Comparison of ENCODE assay signal across 33 cellular contexts in the genomic region with DNA sequence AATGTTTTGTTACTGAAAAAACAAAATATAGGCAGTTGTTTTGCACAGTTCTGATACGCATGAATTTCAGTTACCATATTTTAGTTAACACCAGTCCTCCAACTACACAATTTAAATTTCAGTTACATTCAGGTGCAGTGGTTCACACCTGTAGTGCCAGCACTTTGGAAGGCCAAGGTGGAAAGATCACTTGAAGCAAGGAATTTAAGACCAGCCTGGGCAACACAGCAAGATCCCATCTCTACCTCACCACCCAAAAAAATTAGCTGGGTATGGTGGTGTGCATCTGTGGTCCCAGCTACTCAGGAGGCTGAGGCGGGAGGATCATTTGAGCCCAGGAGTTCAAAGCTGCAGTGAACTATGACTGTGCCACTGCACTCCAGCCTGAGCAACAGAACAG.
"Had no signal": no experiment of that assay in that cellular context is flagged by ENCODE, and none has a peak within 500 bp of the region (broad histone marks: within the 10 kb centered on the region; RNA-seq: fewer than 3 reads in every experiment).

No MANE protein-coding gene starts in this region.

- H2AFZ ChIP-seq: hepatocyte had no signal

- ATAC-seq: activated CD8-positive, alpha-beta memory T cell treated with anti-CD3 and anti-CD28 coated beads, Interleukin-2, amount 10 ng/mL, durations not matched to agents 7 days and 5 days; activated CD8-positive, alpha-beta T cell treated with anti-CD3 and anti-CD28 coated beads, Interleukin-2, amount 10 ng/mL, durations not matched to agents 7 days and 5 days; activated naive CD8-positive, alpha-beta T cell treated with anti-CD3 and anti-CD28 coated beads, Interleukin-2, amount 50 U/mL, for 24 hours; body of pancreas; gastroesophageal sphincter; heart right ventricle had no signal

- H3K4me1 ChIP-seq: body of pancreas had no signal

- FAIRE-seq: colon, endometrium, endothelial cell of umbilical vein had no signal

- DNase-seq: activated CD4-positive, alpha-beta memory T cell treated with anti-CD3 and anti-CD28 coated beads for 36 hours; activated CD4-positive, alpha-beta T cell treated with anti-CD3 and anti-CD28 coated beads for 1 hour; activated CD4-positive, alpha-beta T cell treated with anti-CD3 and anti-CD28 coated beads for 48 hours; activated CD8-positive, alpha-beta memory T cell treated with anti-CD3 and anti-CD28 coated beads, Interleukin-2, amount 10 ng/mL, durations not matched to agents 7 days and 5 days; activated CD8-positive, alpha-beta memory T cell treated with anti-CD3 and anti-CD28 coated beads, Interleukin-2, amount 50 U/mL, for 4 hours; activated CD8-positive, alpha-beta T cell treated with anti-CD3 and anti-CD28 coated beads, Interleukin-2, amount 10 ng/mL, durations not matched to agents 7 days and 5 days; activated effector memory CD4-positive, alpha-beta T cell treated with anti-CD3 and anti-CD28 coated beads, Interleukin-2, amount 50 U/mL, for 16 hours; activated naive CD4-positive, alpha-beta T cell treated with anti-CD3 and anti-CD28 coated beads for 36 hours; activated naive CD8-positive, alpha-beta T cell treated with anti-CD3 and anti-CD28 coated beads for 36 hours; activated naive CD8-positive, alpha-beta T cell treated with anti-CD3 and anti-CD28 coated beads, Interleukin-2, amount 50 U/mL, for 24 hours; activated T-cell treated with anti-CD3 and anti-CD28 coated beads, Interleukin-2, amount 50 U/mL, for 1 hour; activated T-cell treated with anti-CD3 and anti-CD28 coated beads, Interleukin-2, amount 50 U/mL, for 48 hours; adrenal gland; amygdala; aorta; body of pancreas; caudate nucleus; cortex of kidney; dermis blood vessel endothelial cell; effector CD8-positive, alpha-beta T cell; esophagus squamous epithelium; foreskin melanocyte; heart right ventricle; T-helper 2 cell had no signal

- H3K9me3 Mint-ChIP-seq: activated CD4-positive, alpha-beta memory T cell treated with anti-CD3 and anti-CD28 coated beads for 36 hours; activated naive CD4-positive, alpha-beta T cell treated with anti-CD3 and anti-CD28 coated beads for 36 hours; activated naive CD8-positive, alpha-beta T cell treated with anti-CD3 and anti-CD28 coated beads, Interleukin-2, amount 50 U/mL, for 24 hours; activated T-helper 2 cell treated with anti-CD3 and anti-CD28 coated beads, Interferon-gamma antibody, Interleukin-2, Interleukin-4, amounts not matched to agents 10 μg/mL and 5 μg/mL and 100 μg/mL, durations not matched to agents 14 hours and 24 hours and 36 hours had no signal

- H3K4me3 ChIP-seq: adrenal gland, body of pancreas, esophagus squamous epithelium, gastroesophageal sphincter, heart right ventricle, hepatocyte had no signal

- H3K4me3 Mint-ChIP-seq: activated CD4-positive, alpha-beta memory T cell treated with anti-CD3 and anti-CD28 coated beads for 36 hours; activated CD8-positive, alpha-beta memory T cell treated with anti-CD3 and anti-CD28 coated beads, Interleukin-2, amount 10 ng/mL, durations not matched to agents 7 days and 5 days; activated CD8-positive, alpha-beta T cell treated with anti-CD3 and anti-CD28 coated beads, Interleukin-2, amount 10 ng/mL, durations not matched to agents 7 days and 5 days; activated naive CD4-positive, alpha-beta T cell treated with anti-CD3 and anti-CD28 coated beads for 36 hours; activated naive CD4-positive, alpha-beta T cell treated with anti-CD3 and anti-CD28 coated beads, Interleukin-2, amount 50 U/mL, for 24 hours; activated naive CD8-positive, alpha-beta T cell treated with anti-CD3 and anti-CD28 coated beads for 36 hours; activated naive CD8-positive, alpha-beta T cell treated with anti-CD3 and anti-CD28 coated beads, Interleukin-2, amount 50 U/mL, for 24 hours; activated T-helper 1 cell treated with anti-CD3 and anti-CD28 coated beads, Interleukin-12 subunit alpha, Interleukin-12 subunit beta, Interleukin-2, Interleukin-4 antibody, amounts not matched to agents 30 ng/mL and 10 ng/mL and 1 ng/mL, durations not matched to agents 14 hours and 24 hours and 36 hours had no signal

- H3K27ac Mint-ChIP-seq: activated CD4-positive, alpha-beta memory T cell treated with anti-CD3 and anti-CD28 coated beads for 36 hours; activated CD8-positive, alpha-beta T cell treated with anti-CD3 and anti-CD28 coated beads, Interleukin-2, amount 10 ng/mL, durations not matched to agents 7 days and 5 days; activated naive CD4-positive, alpha-beta T cell treated with anti-CD3 and anti-CD28 coated beads for 36 hours; activated naive CD8-positive, alpha-beta T cell treated with anti-CD3 and anti-CD28 coated beads for 36 hours; activated naive CD8-positive, alpha-beta T cell treated with anti-CD3 and anti-CD28 coated beads, Interleukin-2, amount 50 U/mL, for 24 hours; activated T-helper 1 cell treated with anti-CD3 and anti-CD28 coated beads, Interleukin-12 subunit alpha, Interleukin-12 subunit beta, Interleukin-2, Interleukin-4 antibody, amounts not matched to agents 30 ng/mL and 10 ng/mL and 1 ng/mL, durations not matched to agents 14 hours and 24 hours and 36 hours; activated T-helper 2 cell treated with anti-CD3 and anti-CD28 coated beads, Interferon-gamma antibody, Interleukin-2, Interleukin-4, amounts not matched to agents 10 μg/mL and 5 μg/mL and 100 μg/mL, durations not matched to agents 14 hours and 24 hours and 36 hours had no signal

- H3K27ac ChIP-seq: adrenal gland, body of pancreas, epithelial cell of prostate, esophagus squamous epithelium, gastroesophageal sphincter, heart right ventricle, hepatocyte had no signal

- H3K4me2 ChIP-seq: hepatocyte had no signal

- H3K27me3 Mint-ChIP-seq: activated CD4-positive, alpha-beta memory T cell treated with anti-CD3 and anti-CD28 coated beads for 36 hours; activated CD8-positive, alpha-beta memory T cell treated with anti-CD3 and anti-CD28 coated beads, Interleukin-2, amount 10 ng/mL, durations not matched to agents 7 days and 5 days; activated naive CD4-positive, alpha-beta T cell treated with anti-CD3 and anti-CD28 coated beads, Interleukin-2, amount 50 U/mL, for 24 hours; activated naive CD8-positive, alpha-beta T cell treated with anti-CD3 and anti-CD28 coated beads for 36 hours; activated naive CD8-positive, alpha-beta T cell treated with anti-CD3 and anti-CD28 coated beads, Interleukin-2, amount 50 U/mL, for 24 hours had no signal

- H3K9me3 ChIP-seq: adrenal gland, body of pancreas, esophagus squamous epithelium, gastroesophageal sphincter, heart right ventricle had no signal

- H3K36me3 ChIP-seq: adrenal gland, gastroesophageal sphincter had no signal

- H3K27me3 ChIP-seq: adrenal gland, body of pancreas, esophagus squamous epithelium, gastroesophageal sphincter, heart right ventricle, hepatocyte had no signal
